Comparison of ENCODE assay signal across 23 cellular contexts in the genomic region with DNA sequence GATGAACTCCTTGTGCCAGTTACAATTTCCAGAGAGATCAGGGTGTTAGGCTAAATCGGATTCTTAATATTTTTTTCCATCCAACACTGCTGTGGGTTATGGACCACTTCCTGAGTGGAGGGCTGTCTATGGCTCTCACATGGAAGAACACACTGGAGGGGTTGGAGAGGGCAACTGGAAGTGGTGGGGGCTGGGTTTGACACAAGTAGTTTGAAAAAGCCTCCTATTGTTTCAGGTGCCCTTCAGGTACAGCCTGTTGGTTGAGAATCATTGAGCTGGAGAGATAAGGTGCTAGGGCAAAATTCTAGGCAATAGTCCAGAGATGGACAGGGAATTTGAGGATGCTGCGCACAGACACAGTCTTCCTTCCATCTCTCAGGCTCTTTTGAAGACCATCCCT.
"Had no signal": no experiment of that assay in that cellular context is flagged by ENCODE, and none has a peak within 500 bp of the region (broad histone marks: within the 10 kb centered on the region; RNA-seq: fewer than 3 reads in every experiment).

No MANE protein-coding gene starts in this region.

- H3K27ac ChIP-seq: esophagus squamous epithelium, left lung, psoas muscle, sigmoid colon, vagina had no signal

- H3K9me3 Mint-ChIP-seq: dendritic cell treated with granulocyte-macrophage colony-stimulating factor and Interleukin-4, amounts not matched to agents 40 ng/mL and 50 ng/mL, for 4 days; natural killer cell treated with Interleukin-12 subunit alpha and Interleukin-12 subunit beta and Interleukin-15 and Interleukin-18, amount 100 ng/mL, for 72 hours; stimulated activated effector memory CD8-positive, alpha-beta T cell treated with anti-CD3 and anti-CD28 coated beads, Interleukin-12 subunit alpha, Interleukin-12 subunit beta, amount 100 ng/mL, for 72 hours had no signal

- H3K27me3 ChIP-seq: sigmoid colon, vagina had no signal

- H3K36me3 ChIP-seq: esophagus squamous epithelium, heart right ventricle, left lung, sigmoid colon, vagina had no signal

- H3K36me3 Mint-ChIP-seq: mesothelial cell of epicardium; naive B cell; natural killer cell treated with Interleukin-12 subunit alpha and Interleukin-12 subunit beta and Interleukin-15 and Interleukin-18, amount 100 ng/mL, for 72 hours; stimulated activated effector memory CD8-positive, alpha-beta T cell treated with anti-CD3 and anti-CD28 coated beads, Interleukin-12 subunit alpha, Interleukin-12 subunit beta, amount 100 ng/mL, for 72 hours had no signal

- ATAC-seq: heart right ventricle; left cardiac atrium; left lung; mucosa of descending colon; natural killer cell treated with Interleukin-12 subunit alpha and Interleukin-12 subunit beta and Interleukin-15 and Interleukin-18, amount 100 ng/mL, for 72 hours; psoas muscle; right cardiac atrium; stimulated activated effector memory CD8-positive, alpha-beta T cell treated with anti-CD3 and anti-CD28 coated beads, Interleukin-12 subunit alpha, Interleukin-12 subunit beta, amount 100 ng/mL, for 72 hours; stimulated activated naive CD8-positive, alpha-beta T cell treated with anti-CD3 and anti-CD28 coated beads, Interleukin-15, Interleukin-2, amounts not matched to agents 100 U/mL and 50 U/mL, for 24 hours had no signal

- H3K9me3 ChIP-seq: left lung, mucosa of descending colon, psoas muscle, vagina had no signal

- DNase-seq: effector memory CD4-positive, alpha-beta T cell; esophagus squamous epithelium; foreskin melanocyte; glutamatergic neuron; heart right ventricle; hippocampal formation; left cardiac atrium; left lung; mesenchymal stem cell; mucosa of descending colon; naive B cell; nucleus accumbens; psoas muscle; right cardiac atrium; sigmoid colon; stimulated activated CD4-positive, alpha-beta T cell treated with anti-CD3 and anti-CD28 coated beads, Interleukin-2, amount 100 ng/mL, for 24 hours; stimulated activated CD4-positive, alpha-beta T cell treated with anti-CD3 and anti-CD28 coated beads, Interleukin-4, amount 100 ng/mL, for 24 hours; stimulated activated naive CD8-positive, alpha-beta T cell treated with anti-CD3 and anti-CD28 coated beads, Interleukin-15, Interleukin-2, amounts not matched to agents 100 U/mL and 50 U/mL, for 24 hours had no signal

- H3K4me3 ChIP-seq: esophagus squamous epithelium, heart right ventricle, left lung, mucosa of descending colon, psoas muscle, sigmoid colon, vagina had no signal

- H3K4me3 Mint-ChIP-seq: dendritic cell treated with granulocyte-macrophage colony-stimulating factor and Interleukin-4, amounts not matched to agents 40 ng/mL and 50 ng/mL, for 4 days; mesothelial cell of epicardium; naive B cell; natural killer cell treated with Interleukin-12 subunit alpha and Interleukin-12 subunit beta and Interleukin-15 and Interleukin-18, amount 100 ng/mL, for 72 hours; stimulated activated effector memory CD8-positive, alpha-beta T cell treated with anti-CD3 and anti-CD28 coated beads, Interleukin-12 subunit alpha, Interleukin-12 subunit beta, amount 100 ng/mL, for 72 hours had no signal

- H3K4me1 ChIP-seq: psoas muscle, vagina had no signal

- H3K27ac Mint-ChIP-seq: dendritic cell treated with granulocyte-macrophage colony-stimulating factor and Interleukin-4, amounts not matched to agents 40 ng/mL and 50 ng/mL, for 4 days; mesothelial cell of epicardium; naive B cell; natural killer cell treated with Interleukin-12 subunit alpha and Interleukin-12 subunit beta and Interleukin-15 and Interleukin-18, amount 100 ng/mL, for 72 hours; stimulated activated effector memory CD8-positive, alpha-beta T cell treated with anti-CD3 and anti-CD28 coated beads, Interleukin-12 subunit alpha, Interleukin-12 subunit beta, amount 100 ng/mL, for 72 hours had no signal
